8 cellular contexts compared by ENCODE assay signal in the genomic region with DNA sequence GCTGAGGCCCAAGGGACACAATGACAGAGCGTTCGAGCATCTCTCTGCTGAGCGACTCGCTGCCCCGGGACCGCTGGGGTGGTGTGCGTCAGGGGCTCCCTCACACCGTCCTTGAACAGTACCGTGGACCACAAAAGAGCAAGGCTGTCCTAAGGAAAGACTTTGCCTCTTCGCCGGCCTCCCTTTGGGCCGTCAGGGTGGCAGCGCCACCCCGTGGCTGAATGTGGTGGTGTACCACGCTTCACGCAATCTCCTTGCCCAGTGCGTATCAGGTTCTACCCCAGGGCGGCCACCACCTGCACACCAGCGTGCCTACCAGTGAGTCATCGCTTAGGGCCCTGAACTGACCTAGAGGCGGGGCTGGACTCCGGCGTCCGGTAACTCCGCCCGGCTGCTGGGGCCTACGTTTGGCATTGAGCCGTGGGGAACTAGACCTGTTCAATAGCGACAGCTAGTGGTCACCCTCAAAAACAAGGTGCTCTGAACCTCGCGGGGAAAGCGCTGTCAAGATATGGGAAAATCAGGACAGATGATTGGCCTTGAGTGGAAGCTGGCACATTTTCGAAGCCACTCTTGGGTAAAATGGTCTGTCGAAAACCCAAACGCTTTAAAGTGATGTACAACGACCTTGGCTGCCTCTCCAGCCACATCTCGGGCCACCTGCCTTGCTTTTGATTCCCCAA. TPM values are rescaled to one million over a fixed set of nuclear protein-coding genes. Genes with fewer than 3 reads are reported as not detected.
A peak's percentile ranks its signal among the peaks of the same experiment; 100 is the strongest.
DNase-seq lines count a peak whose midpoint lies in the region; ATAC-seq and TF ChIP-seq lines count a peak whose summit lies in the region.

No MANE protein-coding gene starts in this region.

- no peaks in the 10 kb centered on the region for H3K27me3 ChIP-seq in BE2C
- no peaks in the 10 kb centered on the region for H3K27me3 ChIP-seq in adrenal gland
- no peaks in the 10 kb centered on the region for H3K27me3 ChIP-seq in upper lobe of right lung

- H3K4me1 Mint-ChIP-seq in progenitor cell of endocrine pancreas (ENCODE audit: low read depth): peaks cover 4% of the 10 kb centered on the region

- no peak overlapping the region for H3K4me3 ChIP-seq in BE2C (ENCODE audit: low read depth, low read length)
- H3K4me3 ChIP-seq in adrenal gland: peak overlapping the region in 1 of 4 donors; percentile 21
- H3K4me3 ChIP-seq in upper lobe of right lung: peak overlapping the region; percentile 36

- H3K9me3 ChIP-seq in BE2C: no peaks in the 10 kb centered on the region
- no peaks in the 10 kb centered on the region for H3K9me3 ChIP-seq in adrenal gland (replicated peaks in 1 of 3)
- H3K9me3 ChIP-seq in upper lobe of right lung: no peaks in the 10 kb centered on the region

- no peaks in the 10 kb centered on the region for H3K9me3 Mint-ChIP-seq in progenitor cell of endocrine pancreas (ENCODE audit: low read depth)

- H3K27me3 Mint-ChIP-seq in progenitor cell of endocrine pancreas: peaks cover 21% of the 10 kb centered on the region

- H3K4me3 Mint-ChIP-seq in progenitor cell of endocrine pancreas (ENCODE audit: low read depth): peak overlapping the region; percentile 46

- H3K27ac Mint-ChIP-seq in progenitor cell of endocrine pancreas: no peak overlapping the region

- H3K36me3 Mint-ChIP-seq in progenitor cell of endocrine pancreas (ENCODE audit: insufficient read depth): no peaks in the 10 kb centered on the region

- TF ChIP-seq POLR2A in adrenal gland (IDR thresholded peaks at IDR 0.05): no peak

- peak overlapping the region in 2 of 5 donors; percentile 38 to 39 for H3K27ac ChIP-seq in adrenal gland
- peak overlapping the region; percentile 63 for H3K27ac ChIP-seq in upper lobe of right lung

- H3K4me1 ChIP-seq in BE2C: peaks cover 3% of the 10 kb centered on the region; the same call in 1 of the 2 replicates
- H3K4me1 ChIP-seq in adrenal gland (replicated peaks in 1 of 2): peaks cover 0 to 5% of the 10 kb centered on the region in 2 donors
- peaks cover 5% of the 10 kb centered on the region for H3K4me1 ChIP-seq in upper lobe of right lung

- 4 to 10% (median 7%) methylated on average over 19 to 37 of the region's 37 CpGs for WGBS in adrenal gland, 4 donors

- no peaks in the 10 kb centered on the region for H3K36me3 ChIP-seq in BE2C
- H3K36me3 ChIP-seq in adrenal gland (replicated peaks in 1 of 2): no peaks in the 10 kb centered on the region
- H3K36me3 ChIP-seq in upper lobe of right lung: no peaks in the 10 kb centered on the region

- TF ChIP-seq CTCF in BE2C (IDR thresholded peaks at IDR 0.05; ENCODE audit: low read depth, low read length) (peak; percentile 71), adrenal gland (IDR thresholded peaks at IDR 0.05) (peak; percentile 89 to 100 (median 98)), progenitor cell of endocrine pancreas (IDR thresholded peaks at IDR 0.05; ENCODE audit: unreplicated experiment) (peak; percentile 84), upper lobe of right lung (IDR thresholded peaks at IDR 0.05) (peak; percentile 83)

- peak; percentile 82 for DNase-seq in BE2C
- DNase-seq in SW480 (ENCODE audit: low spot score): peak; percentile 98
- peak; percentile 94 to 99 (median 99) for DNase-seq in adrenal gland
- peak; percentile 94 for DNase-seq in left cardiac atrium
- DNase-seq in progenitor cell of endocrine pancreas (ENCODE audit: low spot score, unreplicated experiment): peak; percentile 85
- peak; percentile 95 for DNase-seq in upper lobe of right lung

- peak; percentile 48 for ATAC-seq in GM19438 (IDR thresholded peaks at IDR 0.05; ENCODE audit: low read depth, unreplicated experiment)
- peak; percentile 70 for ATAC-seq in HG03565 (IDR thresholded peaks at IDR 0.05; ENCODE audit: unreplicated experiment)
- ATAC-seq in left cardiac atrium: peak; percentile 96 to 99
- ATAC-seq in upper lobe of right lung: peak; percentile 99

- intact Hi-C loops in adrenal gland (cut with DNase I) (loop anchor here in 1 of 2 donors (5.0 to 10.0 kb wide), 3 partner anchors 53 to 170 kb away; no protein-coding TSS in a partner anchor), left cardiac atrium (cut with DNase I) (loop anchor here (2.0 to 10.0 kb wide), 4 partner anchors 55 to 171 kb away; no protein-coding TSS in a partner anchor), upper lobe of right lung (cut with DNase I) (no loop called here)

RNA-seq across cellular contexts. Expression of a gene that starts 8.1 kb away (rescaled TPM):
- polyA plus RNA-seq in BE2C (2012; ENCODE audit: insufficient read depth, insufficient read length, low read depth): 0.40 TPM
- total RNA-seq in adrenal gland (1 to 10 TPM in 7 of 8 donors, under 1 TPM in 1; 0.88 to 9.8 (median 2.0) TPM), left cardiac atrium (1 to 10 TPM; 1.3 to 2.7 TPM), progenitor cell of endocrine pancreas (not detected in 2 replicates), upper lobe of right lung (12.4 TPM)
- polyA plus RNA-seq in adrenal gland: 1 to 10 TPM; 1.0 to 3.8 (median 2.2) TPM

RNA-seq across cellular contexts. Expression of a gene that starts 36.6 kb away (rescaled TPM):
- polyA plus RNA-seq in BE2C (2012; ENCODE audit: insufficient read depth, insufficient read length, low read depth): 5.2 TPM
- total RNA-seq in adrenal gland: 1 to 10 TPM; 1.1 to 2.6 (median 2.2) TPM
- polyA plus RNA-seq in adrenal gland: 1 to 10 TPM in 2 of 3 donors, under 1 TPM in 1; 0.98 to 4.0 (median 1.0) TPM
- total RNA-seq in left cardiac atrium: 1 to 10 TPM; 1.8 to 1.9 TPM
- total RNA-seq in progenitor cell of endocrine pancreas: 2.5 and 3.1 TPM in 2 replicates
- total RNA-seq in upper lobe of right lung: 0.96 TPM

RNA-seq across cellular contexts. Expression of a gene that starts 43.1 kb away (rescaled TPM):
- not detected for polyA plus RNA-seq in BE2C (2012; ENCODE audit: insufficient read depth, insufficient read length, low read depth)
- total RNA-seq in adrenal gland (10 to 100 TPM in 5 of 8 donors, 1 to 10 TPM in 3; 2.5 to 29.6 (median 11.7) TPM), left cardiac atrium (1 to 10 TPM; 5.6 to 6.8 TPM), progenitor cell of endocrine pancreas (not detected in 2 replicates), upper lobe of right lung (16.9 TPM)
- 1 to 10 TPM; 4.1 to 8.2 (median 4.7) TPM for polyA plus RNA-seq in adrenal gland

RNA-seq across cellular contexts. Expression of a gene that starts 58.2 kb away (rescaled TPM):
- polyA plus RNA-seq in BE2C (2012; ENCODE audit: insufficient read depth, insufficient read length, low read depth): 4.9 TPM
- 10 to 100 TPM in 7 of 8 donors, 1 to 10 TPM in 1; 8.1 to 60.2 (median 38.1) TPM for total RNA-seq in adrenal gland
- polyA plus RNA-seq in adrenal gland: 1 to 10 TPM; 5.4 to 9.8 (median 8.5) TPM
- total RNA-seq in left cardiac atrium: 10 to 100 TPM; 20.7 to 21.8 TPM
- total RNA-seq in progenitor cell of endocrine pancreas: 19.6 and 23.4 TPM in 2 replicates
- 17.9 TPM for total RNA-seq in upper lobe of right lung

Comparison
In these comparisons a context has a peak if more than half of its experiments do, and no peak if none do; other contexts are left out.
1. ATAC-seq: peak in every context shown above with its lines; median percentile 99 in upper lobe of right lung; 98 in left cardiac atrium; 70 in HG03565; 48 in GM19438.